ENCODE assay signal across 18 cellular contexts in the genomic region with DNA sequence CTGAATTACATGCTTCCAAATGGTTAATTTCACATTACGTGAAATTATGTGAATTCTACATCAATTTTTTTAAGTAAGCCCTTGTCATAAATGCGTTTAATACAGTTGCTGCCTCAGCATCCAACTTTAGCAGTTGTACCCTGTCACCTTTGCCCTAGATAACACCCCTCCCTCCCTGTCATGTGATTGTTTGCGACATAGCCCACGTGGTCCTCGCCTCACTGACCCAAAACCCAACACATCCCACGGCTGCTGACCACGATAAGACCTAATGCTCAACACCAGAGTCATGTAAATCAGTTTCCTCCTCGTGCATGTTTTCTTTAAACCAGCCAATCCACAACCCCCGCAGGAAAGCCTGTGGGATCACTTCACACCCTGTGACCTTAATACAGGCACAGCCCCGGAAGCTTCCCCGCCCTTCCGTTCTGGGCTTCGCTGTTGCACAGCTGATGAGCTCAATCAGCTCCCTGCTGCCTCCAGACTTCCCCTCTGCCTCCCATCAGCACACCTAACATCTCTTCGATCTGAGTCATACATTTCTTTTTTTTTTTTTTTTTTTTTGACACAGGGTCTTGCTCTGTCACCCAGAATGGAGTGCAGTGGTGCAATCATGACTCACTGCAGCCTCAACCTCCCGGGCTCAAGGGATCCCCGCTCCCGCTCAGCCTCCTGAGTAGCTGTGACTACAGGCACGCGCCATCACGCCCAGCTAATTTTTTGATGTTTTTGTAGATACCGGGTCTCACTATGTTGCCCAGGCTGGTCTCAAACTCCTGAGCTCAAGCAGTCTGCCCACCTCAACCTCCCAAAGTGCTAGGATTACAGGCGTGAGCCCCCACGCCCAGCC. TPM values are rescaled to one million over a fixed set of nuclear protein-coding genes. Genes with fewer than 3 reads are reported as not detected.
DNase-seq lines count a peak whose midpoint lies in the region; ATAC-seq and TF ChIP-seq lines count a peak whose summit lies in the region.
"Not testable (repeated sequence)": the region's sequence is repeated elsewhere in the genome, so short reads cannot be mapped to it uniquely, and the experiment has no call there.
"Had no signal": no experiment of that assay in that cellular context is flagged by ENCODE, and none has a peak within 500 bp of the region (broad histone marks: within the 10 kb centered on the region; RNA-seq: fewer than 3 reads in every experiment).

No MANE protein-coding gene starts in this region.

- H3K36me3 ChIP-seq in heart right ventricle = not testable (repeated sequence)

- not testable (repeated sequence) for H3K9me3 Mint-ChIP-seq in activated T-cell treated with anti-CD3 and anti-CD28 coated beads, Interleukin-2, amount 50 U/mL, for 72 hours; natural killer cell treated with Interleukin-12 subunit alpha and Interleukin-12 subunit beta and Interleukin-15 and Interleukin-18, amount 100 ng/mL, for 72 hours

- intact Hi-C loops in heart right ventricle (cut with DNase I) = not testable (repeated sequence)

- H3K27ac ChIP-seq in heart right ventricle = not testable (repeated sequence)

- WGBS in heart right ventricle, 2 donors = no CpG with 5 or more reads among the region's 23 CpGs

- DNase-seq in activated T-cell treated with anti-CD3 and anti-CD28 coated beads, Interleukin-2, amount 50 U/mL, for 72 hours; heart right ventricle; natural killer cell treated with Interleukin-12 subunit alpha and Interleukin-12 subunit beta and Interleukin-15 and Interleukin-18, amount 100 ng/mL, for 72 hours (ENCODE audit: low spot score): not testable (repeated sequence)

- H3K4me3 Mint-ChIP-seq in activated T-cell treated with anti-CD3 and anti-CD28 coated beads, Interleukin-2, amount 50 U/mL, for 72 hours; natural killer cell treated with Interleukin-12 subunit alpha and Interleukin-12 subunit beta and Interleukin-15 and Interleukin-18, amount 100 ng/mL, for 72 hours: not testable (repeated sequence)

- ATAC-seq in GM18909 (IDR thresholded peaks at IDR 0.05; ENCODE audit: poor library complexity, unreplicated experiment) = peak; percentile 70
- peak; percentile 87 for ATAC-seq in GM21576 (IDR thresholded peaks at IDR 0.05; ENCODE audit: unreplicated experiment)
- ATAC-seq in HG03045 (IDR thresholded peaks at IDR 0.05; ENCODE audit: unreplicated experiment) = peak; percentile 53
- ATAC-seq in HG03558 (IDR thresholded peaks at IDR 0.05; ENCODE audit: extremely low read depth, unreplicated experiment) = peak; percentile 82
- peak; percentile 99 for ATAC-seq in activated T-cell treated with anti-CD3 and anti-CD28 coated beads, Interleukin-2, amount 50 U/mL, for 72 hours (replicated peaks in 1 of 2)
- peak; percentile 91 to 98 (median 96) for ATAC-seq in heart right ventricle
- peak; percentile 97 to 99 for ATAC-seq in natural killer cell treated with Interleukin-12 subunit alpha and Interleukin-12 subunit beta and Interleukin-15 and Interleukin-18, amount 100 ng/mL, for 72 hours

- not testable (repeated sequence) for H3K27me3 Mint-ChIP-seq in activated T-cell treated with anti-CD3 and anti-CD28 coated beads, Interleukin-2, amount 50 U/mL, for 72 hours (ENCODE audit: low read depth); natural killer cell treated with Interleukin-12 subunit alpha and Interleukin-12 subunit beta and Interleukin-15 and Interleukin-18, amount 100 ng/mL, for 72 hours

- not testable (repeated sequence) for H3K36me3 Mint-ChIP-seq in activated T-cell treated with anti-CD3 and anti-CD28 coated beads, Interleukin-2, amount 50 U/mL, for 72 hours (ENCODE audit: insufficient read depth in 2 of 2); natural killer cell treated with Interleukin-12 subunit alpha and Interleukin-12 subunit beta and Interleukin-15 and Interleukin-18, amount 100 ng/mL, for 72 hours

- not testable (repeated sequence) for H3K4me1 ChIP-seq in heart right ventricle

- H3K27me3 ChIP-seq in heart right ventricle = not testable (repeated sequence)

- not testable (repeated sequence) for H3K4me1 Mint-ChIP-seq in activated T-cell treated with anti-CD3 and anti-CD28 coated beads, Interleukin-2, amount 50 U/mL, for 72 hours (ENCODE audit: low read depth); natural killer cell treated with Interleukin-12 subunit alpha and Interleukin-12 subunit beta and Interleukin-15 and Interleukin-18, amount 100 ng/mL, for 72 hours (ENCODE audit: low read depth in 2 of 2)

- H3K4me3 ChIP-seq in heart right ventricle = not testable (repeated sequence)

- H3K27ac Mint-ChIP-seq in activated T-cell treated with anti-CD3 and anti-CD28 coated beads, Interleukin-2, amount 50 U/mL, for 72 hours; natural killer cell treated with Interleukin-12 subunit alpha and Interleukin-12 subunit beta and Interleukin-15 and Interleukin-18, amount 100 ng/mL, for 72 hours: not testable (repeated sequence)

- not testable (repeated sequence) for H3K9me3 ChIP-seq in heart right ventricle

- TF ChIP-seq CTCF in heart right ventricle (IDR thresholded peaks at IDR 0.05) = not testable (repeated sequence)

RNA-seq across cellular contexts. Expression of a gene that starts 10.2 kb away (rescaled TPM):
- not detected for total RNA-seq in activated T-cell treated with anti-CD3 and anti-CD28 coated beads, Interleukin-2, amount 50 U/mL, for 72 hours
- not detected for total RNA-seq in heart right ventricle
- polyA plus RNA-seq in heart right ventricle = not detected
- total RNA-seq in natural killer cell treated with Interleukin-12 subunit alpha and Interleukin-12 subunit beta and Interleukin-15 and Interleukin-18, amount 100 ng/mL, for 72 hours = not detected
- total RNA-seq: activated naive CD4-positive, alpha-beta T cell treated with anti-CD3 and anti-CD28 coated beads for 36 hours; astrocyte; cerebellum; esophagus muscularis mucosa; glomerular endothelial cell; HFFc6; HT1080; mucosa of gallbladder; OCI-LY7; SJCRH30; thoracic aorta had no signal

RNA-seq across cellular contexts. Expression of a gene that starts 10.9 kb away (rescaled TPM):
- under 1 TPM; 0.65 to 0.74 TPM for total RNA-seq in activated T-cell treated with anti-CD3 and anti-CD28 coated beads, Interleukin-2, amount 50 U/mL, for 72 hours
- 10 to 100 TPM in 5 of 10 donors, 1 to 10 TPM in 5; 3.7 to 14.1 (median 9.2) TPM for total RNA-seq in heart right ventricle
- 1 to 10 TPM; 2.6 to 5.7 TPM for polyA plus RNA-seq in heart right ventricle
- 1 to 10 TPM; 3.0 to 4.1 TPM for total RNA-seq in natural killer cell treated with Interleukin-12 subunit alpha and Interleukin-12 subunit beta and Interleukin-15 and Interleukin-18, amount 100 ng/mL, for 72 hours
- total RNA-seq: activated naive CD4-positive, alpha-beta T cell treated with anti-CD3 and anti-CD28 coated beads for 36 hours; astrocyte; esophagus muscularis mucosa; glomerular endothelial cell; HFFc6; HT1080; mucosa of gallbladder had no signal

RNA-seq across cellular contexts. Expression of a gene that starts 27.3 kb away (rescaled TPM):
- total RNA-seq in activated T-cell treated with anti-CD3 and anti-CD28 coated beads, Interleukin-2, amount 50 U/mL, for 72 hours = not detected
- total RNA-seq in heart right ventricle = not detected
- polyA plus RNA-seq in heart right ventricle = not detected
- not detected for total RNA-seq in natural killer cell treated with Interleukin-12 subunit alpha and Interleukin-12 subunit beta and Interleukin-15 and Interleukin-18, amount 100 ng/mL, for 72 hours
- total RNA-seq: activated naive CD4-positive, alpha-beta T cell treated with anti-CD3 and anti-CD28 coated beads for 36 hours; astrocyte; cerebellum; esophagus muscularis mucosa; glomerular endothelial cell; HFFc6; HT1080; mucosa of gallbladder; OCI-LY7; SJCRH30; thoracic aorta had no signal
